19 cellular contexts compared by ENCODE assay signal in genomic region chr1:64834734-64835133, GRCh38.
A peak's percentile ranks its signal among the peaks of the same experiment; 100 is the strongest.
DNase-seq lines count a peak whose midpoint lies in the region; FAIRE-seq and TF ChIP-seq lines count a peak whose summit lies in the region.
"Had no signal": no experiment of that assay in that cellular context is flagged by ENCODE, and none has a peak within 500 bp of the region (broad histone marks: within the 10 kb centered on the region; RNA-seq: fewer than 3 reads in every experiment).

No MANE protein-coding gene starts in this region.

- in situ Hi-C loops in astrocyte of the spinal cord (cut with HindIII; ENCODE audit: low sequenced_read_pairs): no loop called here

- H3K36me3 Mint-ChIP-seq in activated CD4-positive, alpha-beta memory T cell treated with anti-CD3 and anti-CD28 coated beads for 36 hours: peaks cover 29% of the 10 kb centered on the region

- CTCF ChIA-PET in AG04449 (lab: Yijun Ruan, JAX): interaction anchor here (1.4 to 4.5 kb wide), 2 partner anchors 11 to 565 kb away, joined by 4 to 28 read pairs; no protein-coding TSS in a partner anchor
- CTCF ChIA-PET in activated CD4-positive, alpha-beta memory T cell treated with anti-CD3 and anti-CD28 coated beads for 36 hours (lab: Charles Lee): interaction anchor here (1.1 kb wide), 1 partner anchor 241 kb away, joined by 3 read pairs; no protein-coding TSS in a partner anchor

- H3K4me3 ChIP-seq in AG04449 (ENCODE audit: low read depth, low read length) (no peak overlapping the region), astrocyte of the spinal cord (ENCODE audit: low read depth, low read length) (no peak overlapping the region)
- H3K4me3 ChIP-seq: ascending aorta had no signal

- H3K9me3 Mint-ChIP-seq in activated CD4-positive, alpha-beta memory T cell treated with anti-CD3 and anti-CD28 coated beads for 36 hours: no peaks in the 10 kb centered on the region
- H3K9me3 Mint-ChIP-seq: endodermal cell; IgD-negative memory B cell; stimulated activated naive B cell treated with anti-CD40 and anti-IgM and Interleukin-4, amounts not matched to agents 10 μg/mL and 1 μg/mL and 100 μg/mL, for 72 hours had no signal

- peak; percentile 79 for FAIRE-seq in islet of Langerhans (lab: Jason Lieb, UNC)

- H3K27me3 Mint-ChIP-seq in activated CD4-positive, alpha-beta memory T cell treated with anti-CD3 and anti-CD28 coated beads for 36 hours: no peaks in the 10 kb centered on the region
- H3K27me3 Mint-ChIP-seq: IgD-negative memory B cell; stimulated activated naive B cell treated with anti-CD40 and anti-IgM and Interleukin-4, amounts not matched to agents 10 μg/mL and 1 μg/mL and 100 μg/mL, for 72 hours had no signal

- no peak for TF ChIP-seq CTCF in AG04449 (IDR thresholded peaks at IDR 0.05; ENCODE audit: insufficient read depth, low read length, missing control alignments)
- TF ChIP-seq CTCF in astrocyte of the spinal cord (IDR thresholded peaks at IDR 0.05; ENCODE audit: low read depth, low read length): no peak

- intact Hi-C loops in activated CD4-positive, alpha-beta memory T cell treated with anti-CD3 and anti-CD28 coated beads for 36 hours (cut with micrococcal nuclease): no loop called here

- H3K4me1 Mint-ChIP-seq in activated CD4-positive, alpha-beta memory T cell treated with anti-CD3 and anti-CD28 coated beads for 36 hours (ENCODE audit: low read depth): peaks cover 7% of the 10 kb centered on the region

- DNase-seq in AG04449 (ENCODE audit: low read depth, low spot score) (peak; percentile 49), HPDE6-E6E7 (ENCODE audit: extremely low spot score) (peak; percentile 50), astrocyte of the spinal cord (ENCODE audit: low read depth, low spot score) (peak; percentile 70), SKM-1 treated with dmso at 0.1 percent for 144 hours (lab: John Stamatoyannopoulos, UW; ENCODE audit: unreplicated experiment) (no peak), pons (ENCODE audit: low spot score) (no peak), NCI-H2196 treated with DMSO at 0.1 percent for 48 hours (lab: John Stamatoyannopoulos, UW; ENCODE audit: unreplicated experiment) (no peak)
- no peak for DNase-seq in activated CD4-positive, alpha-beta memory T cell treated with anti-CD3 and anti-CD28 coated beads for 36 hours
- DNase-seq: activated CD8-positive, alpha-beta memory T cell treated with anti-CD3 and anti-CD28 coated beads, Interleukin-2, amount 50 U/mL, for 48 hours; BE2C; GDM1; NCI-H1436; NCI-H69; Right ventricle myocardium superior; stimulated activated CD4-positive, alpha-beta T cell treated with anti-CD3 and anti-CD28 coated beads, Interleukin-4, amount 100 ng/mL, for 1 hour; stimulated activated naive B cell treated with anti-CD40 and anti-IgM and Interleukin-4, amounts not matched to agents 10 μg/mL and 1 μg/mL and 100 μg/mL, for 72 hours had no signal

- no peak overlapping the region for H3K27ac Mint-ChIP-seq in activated CD4-positive, alpha-beta memory T cell treated with anti-CD3 and anti-CD28 coated beads for 36 hours
- H3K27ac Mint-ChIP-seq: endodermal cell had no signal

- POLR2A ChIA-PET in AG04449 (lab: Yijun Ruan, JAX): no interaction called here
- POLR2A ChIA-PET in activated CD4-positive, alpha-beta memory T cell treated with anti-CD3 and anti-CD28 coated beads for 36 hours (lab: Charles Lee): no interaction called here

- H3K4me3 Mint-ChIP-seq in activated CD4-positive, alpha-beta memory T cell treated with anti-CD3 and anti-CD28 coated beads for 36 hours: no peak overlapping the region
- H3K4me3 Mint-ChIP-seq: endodermal cell; IgD-negative memory B cell; stimulated activated naive B cell treated with anti-CD40 and anti-IgM and Interleukin-4, amounts not matched to agents 10 μg/mL and 1 μg/mL and 100 μg/mL, for 72 hours had no signal

Comparison
In these comparisons a context has a peak if more than half of its experiments do, and no peak if none do; other contexts are left out.
1. DNase-seq: peak in AG04449 (single experiment), HPDE6-E6E7 (single experiment) and astrocyte of the spinal cord (single experiment); none in activated CD4-positive, alpha-beta memory T cell treated with anti-CD3 and anti-CD28 coated beads for 36 hours (single experiment), SKM-1 treated with dmso at 0.1 percent for 144 hours (single experiment), pons (single experiment) and NCI-H2196 treated with DMSO at 0.1 percent for 48 hours (single experiment).